In the genomic region with DNA sequence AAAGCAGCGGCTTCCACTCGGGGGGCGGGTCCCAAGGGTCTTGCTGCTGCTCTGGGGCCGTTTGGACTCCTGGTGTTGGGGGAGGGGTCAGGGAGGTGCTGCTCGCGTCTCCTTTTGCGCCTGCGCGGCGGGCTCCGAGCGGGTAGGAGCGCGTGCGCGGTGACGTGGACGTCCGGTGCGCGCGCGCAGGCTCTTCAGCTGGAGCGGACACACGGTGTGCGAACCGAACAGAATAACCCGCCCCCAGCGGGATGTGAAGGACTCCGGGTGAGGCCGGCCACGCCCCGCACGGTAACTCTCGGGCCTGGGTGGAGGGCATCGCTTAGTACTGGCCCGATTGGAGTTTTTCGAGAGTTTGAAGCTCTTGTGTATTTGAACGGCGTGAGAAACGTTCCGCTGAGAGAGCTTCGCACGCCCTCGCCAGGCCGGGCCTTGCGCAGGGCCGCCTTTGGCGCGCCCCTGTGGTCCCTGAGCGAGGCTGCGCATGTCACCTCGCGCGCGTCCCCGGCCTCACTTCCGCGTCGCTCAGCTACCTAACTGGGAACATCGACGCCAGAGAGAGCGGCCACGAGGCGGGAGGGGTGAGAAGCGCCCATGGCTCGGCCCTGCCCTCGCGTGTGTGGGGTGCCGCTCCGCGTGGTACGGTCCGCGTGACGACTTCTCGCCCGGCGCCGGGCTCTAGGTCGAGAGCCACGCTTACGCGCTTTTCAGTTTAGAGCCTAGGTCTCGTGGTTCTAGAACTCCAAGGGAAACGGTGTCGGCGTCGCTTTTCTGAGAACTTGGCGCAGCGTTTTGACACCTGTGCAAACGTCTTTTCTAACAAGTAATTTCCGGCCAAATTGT, we compare ENCODE assay signal across 1 cellular context.
TF ChIP-seq lines count a peak whose summit lies in the region.

A gene (plus strand): TSS at position 171 of the 843 bp plus-strand sequence.

TF ChIP-seq in K562, 482 proteins besides CTCF, POLR2A, EP300 and RAD21 (continued from another document and continues in another):
- TF ChIP-seq, protein P1, sequence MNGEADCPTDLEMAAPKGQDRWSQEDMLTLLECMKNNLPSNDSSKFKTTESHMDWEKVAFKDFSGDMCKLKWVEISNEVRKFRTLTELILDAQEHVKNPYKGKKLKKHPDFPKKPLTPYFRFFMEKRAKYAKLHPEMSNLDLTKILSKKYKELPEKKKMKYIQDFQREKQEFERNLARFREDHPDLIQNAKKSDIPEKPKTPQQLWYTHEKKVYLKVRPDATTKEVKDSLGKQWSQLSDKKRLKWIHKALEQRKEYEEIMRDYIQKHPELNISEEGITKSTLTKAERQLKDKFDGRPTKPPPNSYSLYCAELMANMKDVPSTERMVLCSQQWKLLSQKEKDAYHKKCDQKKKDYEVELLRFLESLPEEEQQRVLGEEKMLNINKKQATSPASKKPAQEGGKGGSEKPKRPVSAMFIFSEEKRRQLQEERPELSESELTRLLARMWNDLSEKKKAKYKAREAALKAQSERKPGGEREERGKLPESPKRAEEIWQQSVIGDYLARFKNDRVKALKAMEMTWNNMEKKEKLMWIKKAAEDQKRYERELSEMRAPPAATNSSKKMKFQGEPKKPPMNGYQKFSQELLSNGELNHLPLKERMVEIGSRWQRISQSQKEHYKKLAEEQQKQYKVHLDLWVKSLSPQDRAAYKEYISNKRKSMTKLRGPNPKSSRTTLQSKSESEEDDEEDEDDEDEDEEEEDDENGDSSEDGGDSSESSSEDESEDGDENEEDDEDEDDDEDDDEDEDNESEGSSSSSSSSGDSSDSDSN (IDR thresholded peaks at IDR 0.05; ENCODE audit: borderline replicate concordance in 1 of 2, low read depth in 2 of 2, low read length in 2 of 2), result peak in 1 of 2 experiments; percentile 74; a peak in 3 of 4 replicates
- TF ChIP-seq, protein P2, sequence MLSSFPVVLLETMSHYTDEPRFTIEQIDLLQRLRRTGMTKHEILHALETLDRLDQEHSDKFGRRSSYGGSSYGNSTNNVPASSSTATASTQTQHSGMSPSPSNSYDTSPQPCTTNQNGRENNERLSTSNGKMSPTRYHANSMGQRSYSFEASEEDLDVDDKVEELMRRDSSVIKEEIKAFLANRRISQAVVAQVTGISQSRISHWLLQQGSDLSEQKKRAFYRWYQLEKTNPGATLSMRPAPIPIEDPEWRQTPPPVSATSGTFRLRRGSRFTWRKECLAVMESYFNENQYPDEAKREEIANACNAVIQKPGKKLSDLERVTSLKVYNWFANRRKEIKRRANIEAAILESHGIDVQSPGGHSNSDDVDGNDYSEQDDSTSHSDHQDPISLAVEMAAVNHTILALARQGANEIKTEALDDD (IDR thresholded peaks at IDR 0.05), result no peak
- TF ChIP-seq, protein P3, sequence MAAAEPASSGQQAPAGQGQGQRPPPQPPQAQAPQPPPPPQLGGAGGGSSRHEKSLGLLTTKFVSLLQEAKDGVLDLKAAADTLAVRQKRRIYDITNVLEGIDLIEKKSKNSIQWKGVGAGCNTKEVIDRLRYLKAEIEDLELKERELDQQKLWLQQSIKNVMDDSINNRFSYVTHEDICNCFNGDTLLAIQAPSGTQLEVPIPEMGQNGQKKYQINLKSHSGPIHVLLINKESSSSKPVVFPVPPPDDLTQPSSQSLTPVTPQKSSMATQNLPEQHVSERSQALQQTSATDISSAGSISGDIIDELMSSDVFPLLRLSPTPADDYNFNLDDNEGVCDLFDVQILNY (CRISPR knock-in tag; IDR thresholded peaks at IDR 0.05), result peak; percentile 99
- TF ChIP-seq, protein P4, sequence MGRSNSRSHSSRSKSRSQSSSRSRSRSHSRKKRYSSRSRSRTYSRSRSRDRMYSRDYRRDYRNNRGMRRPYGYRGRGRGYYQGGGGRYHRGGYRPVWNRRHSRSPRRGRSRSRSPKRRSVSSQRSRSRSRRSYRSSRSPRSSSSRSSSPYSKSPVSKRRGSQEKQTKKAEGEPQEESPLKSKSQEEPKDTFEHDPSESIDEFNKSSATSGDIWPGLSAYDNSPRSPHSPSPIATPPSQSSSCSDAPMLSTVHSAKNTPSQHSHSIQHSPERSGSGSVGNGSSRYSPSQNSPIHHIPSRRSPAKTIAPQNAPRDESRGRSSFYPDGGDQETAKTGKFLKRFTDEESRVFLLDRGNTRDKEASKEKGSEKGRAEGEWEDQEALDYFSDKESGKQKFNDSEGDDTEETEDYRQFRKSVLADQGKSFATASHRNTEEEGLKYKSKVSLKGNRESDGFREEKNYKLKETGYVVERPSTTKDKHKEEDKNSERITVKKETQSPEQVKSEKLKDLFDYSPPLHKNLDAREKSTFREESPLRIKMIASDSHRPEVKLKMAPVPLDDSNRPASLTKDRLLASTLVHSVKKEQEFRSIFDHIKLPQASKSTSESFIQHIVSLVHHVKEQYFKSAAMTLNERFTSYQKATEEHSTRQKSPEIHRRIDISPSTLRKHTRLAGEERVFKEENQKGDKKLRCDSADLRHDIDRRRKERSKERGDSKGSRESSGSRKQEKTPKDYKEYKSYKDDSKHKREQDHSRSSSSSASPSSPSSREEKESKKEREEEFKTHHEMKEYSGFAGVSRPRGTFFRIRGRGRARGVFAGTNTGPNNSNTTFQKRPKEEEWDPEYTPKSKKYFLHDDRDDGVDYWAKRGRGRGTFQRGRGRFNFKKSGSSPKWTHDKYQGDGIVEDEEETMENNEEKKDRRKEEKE (IDR thresholded peaks at IDR 0.05; ENCODE audit: borderline replicate concordance in 1 of 2, control insufficient read depth in 1 of 2, low read depth in 2 of 2, low read length in 1 of 2), result 0 out of 4 replicates have a peak, but pooled peaks of 1 of the 2 experiments have one; percentile 78
- TF ChIP-seq POLR2B (IDR thresholded peaks at IDR 0.05; ENCODE audit: low read depth, partially characterized antibody) (peak; percentile 70), ZNF23 (CRISPR knock-in tag; IDR thresholded peaks at IDR 0.05) (no peak), PTTG1 (tag; IDR thresholded peaks at IDR 0.05; ENCODE audit: low read depth) (no peak), MAFK (IDR thresholded peaks at IDR 0.05; ENCODE audit: low read length) (no peak), ZNF696 (CRISPR knock-in tag; conservative IDR thresholded peaks at IDR 0.05) (no peak), ZBED1 (IDR thresholded peaks at IDR 0.05) (peak; percentile 79; the same call in 1 of the 2 replicates), CREB1 (IDR thresholded peaks at IDR 0.05) (peak; percentile 63), CREB1 (CRISPR knock-in tag; IDR thresholded peaks at IDR 0.05) (peak; percentile 87), RHOXF2B (CRISPR knock-in tag; conservative IDR thresholded peaks at IDR 0.05) (no peak), SUPT5H (IDR thresholded peaks at IDR 0.05) (peak; percentile 68), ZNF431 (CRISPR knock-in tag; IDR thresholded peaks at IDR 0.05) (peak; percentile 96), HMGN3 (IDR thresholded peaks at IDR 0.05; ENCODE audit: borderline replicate concordance, extremely low read depth, insufficient read length, low read depth, low read length) (peak; percentile 84), TEAD4 (IDR thresholded peaks at IDR 0.05; ENCODE audit: low read length) (peak; percentile 3; the same call in 1 of the 2 replicates), TEAD4 (CRISPR knock-in tag; IDR thresholded peaks at IDR 0.05; ENCODE audit: borderline replicate concordance) (peak; percentile 97), IRF2 (CRISPR knock-in tag; IDR thresholded peaks at IDR 0.05) (peak; percentile 94), XRCC3 (IDR thresholded peaks at IDR 0.05) (no peak)
- TF ChIP-seq, protein P5, sequence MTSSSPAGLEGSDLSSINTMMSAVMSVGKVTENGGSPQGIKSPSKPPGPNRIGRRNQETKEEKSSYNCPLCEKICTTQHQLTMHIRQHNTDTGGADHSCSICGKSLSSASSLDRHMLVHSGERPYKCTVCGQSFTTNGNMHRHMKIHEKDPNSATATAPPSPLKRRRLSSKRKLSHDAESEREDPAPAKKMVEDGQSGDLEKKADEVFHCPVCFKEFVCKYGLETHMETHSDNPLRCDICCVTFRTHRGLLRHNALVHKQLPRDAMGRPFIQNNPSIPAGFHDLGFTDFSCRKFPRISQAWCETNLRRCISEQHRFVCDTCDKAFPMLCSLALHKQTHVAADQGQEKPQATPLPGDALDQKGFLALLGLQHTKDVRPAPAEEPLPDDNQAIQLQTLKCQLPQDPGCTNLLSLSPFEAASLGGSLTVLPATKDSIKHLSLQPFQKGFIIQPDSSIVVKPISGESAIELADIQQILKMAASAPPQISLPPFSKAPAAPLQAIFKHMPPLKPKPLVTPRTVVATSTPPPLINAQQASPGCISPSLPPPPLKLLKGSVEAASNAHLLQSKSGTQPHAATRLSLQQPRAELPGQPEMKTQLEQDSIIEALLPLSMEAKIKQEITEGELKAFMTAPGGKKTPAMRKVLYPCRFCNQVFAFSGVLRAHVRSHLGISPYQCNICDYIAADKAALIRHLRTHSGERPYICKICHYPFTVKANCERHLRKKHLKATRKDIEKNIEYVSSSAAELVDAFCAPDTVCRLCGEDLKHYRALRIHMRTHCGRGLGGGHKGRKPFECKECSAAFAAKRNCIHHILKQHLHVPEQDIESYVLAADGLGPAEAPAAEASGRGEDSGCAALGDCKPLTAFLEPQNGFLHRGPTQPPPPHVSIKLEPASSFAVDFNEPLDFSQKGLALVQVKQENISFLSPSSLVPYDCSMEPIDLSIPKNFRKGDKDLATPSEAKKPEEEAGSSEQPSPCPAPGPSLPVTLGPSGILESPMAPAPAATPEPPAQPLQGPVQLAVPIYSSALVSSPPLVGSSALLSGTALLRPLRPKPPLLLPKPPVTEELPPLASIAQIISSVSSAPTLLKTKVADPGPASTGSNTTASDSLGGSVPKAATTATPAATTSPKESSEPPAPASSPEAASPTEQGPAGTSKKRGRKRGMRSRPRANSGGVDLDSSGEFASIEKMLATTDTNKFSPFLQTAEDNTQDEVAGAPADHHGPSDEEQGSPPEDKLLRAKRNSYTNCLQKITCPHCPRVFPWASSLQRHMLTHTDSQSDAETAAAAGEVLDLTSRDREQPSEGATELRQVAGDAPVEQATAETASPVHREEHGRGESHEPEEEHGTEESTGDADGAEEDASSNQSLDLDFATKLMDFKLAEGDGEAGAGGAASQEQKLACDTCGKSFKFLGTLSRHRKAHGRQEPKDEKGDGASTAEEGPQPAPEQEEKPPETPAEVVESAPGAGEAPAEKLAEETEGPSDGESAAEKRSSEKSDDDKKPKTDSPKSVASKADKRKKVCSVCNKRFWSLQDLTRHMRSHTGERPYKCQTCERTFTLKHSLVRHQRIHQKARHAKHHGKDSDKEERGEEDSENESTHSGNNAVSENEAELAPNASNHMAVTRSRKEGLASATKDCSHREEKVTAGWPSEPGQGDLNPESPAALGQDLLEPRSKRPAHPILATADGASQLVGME (CRISPR knock-in tag; IDR thresholded peaks at IDR 0.05), result peak; percentile 74; the same call in 1 of the 2 replicates
- TF ChIP-seq, protein P6, sequence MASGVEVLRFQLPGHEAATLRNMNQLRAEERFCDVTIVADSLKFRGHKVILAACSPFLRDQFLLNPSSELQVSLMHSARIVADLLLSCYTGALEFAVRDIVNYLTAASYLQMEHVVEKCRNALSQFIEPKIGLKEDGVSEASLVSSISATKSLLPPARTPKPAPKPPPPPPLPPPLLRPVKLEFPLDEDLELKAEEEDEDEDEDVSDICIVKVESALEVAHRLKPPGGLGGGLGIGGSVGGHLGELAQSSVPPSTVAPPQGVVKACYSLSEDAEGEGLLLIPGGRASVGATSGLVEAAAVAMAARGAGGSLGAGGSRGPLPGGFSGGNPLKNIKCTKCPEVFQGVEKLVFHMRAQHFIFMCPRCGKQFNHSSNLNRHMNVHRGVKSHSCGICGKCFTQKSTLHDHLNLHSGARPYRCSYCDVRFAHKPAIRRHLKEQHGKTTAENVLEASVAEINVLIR (CRISPR knock-in tag; IDR thresholded peaks at IDR 0.05), result peak; percentile 30; the same call in 1 of the 2 replicates
- TF ChIP-seq, protein P7, sequence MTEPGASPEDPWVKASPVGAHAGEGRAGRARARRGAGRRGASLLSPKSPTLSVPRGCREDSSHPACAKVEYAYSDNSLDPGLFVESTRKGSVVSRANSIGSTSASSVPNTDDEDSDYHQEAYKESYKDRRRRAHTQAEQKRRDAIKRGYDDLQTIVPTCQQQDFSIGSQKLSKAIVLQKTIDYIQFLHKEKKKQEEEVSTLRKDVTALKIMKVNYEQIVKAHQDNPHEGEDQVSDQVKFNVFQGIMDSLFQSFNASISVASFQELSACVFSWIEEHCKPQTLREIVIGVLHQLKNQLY (CRISPR knock-in tag; conservative IDR thresholded peaks at IDR 0.05), result peak in 1 of 2 experiments; percentile 97; a peak in 2 of 4 replicates
- TF ChIP-seq, protein P8, sequence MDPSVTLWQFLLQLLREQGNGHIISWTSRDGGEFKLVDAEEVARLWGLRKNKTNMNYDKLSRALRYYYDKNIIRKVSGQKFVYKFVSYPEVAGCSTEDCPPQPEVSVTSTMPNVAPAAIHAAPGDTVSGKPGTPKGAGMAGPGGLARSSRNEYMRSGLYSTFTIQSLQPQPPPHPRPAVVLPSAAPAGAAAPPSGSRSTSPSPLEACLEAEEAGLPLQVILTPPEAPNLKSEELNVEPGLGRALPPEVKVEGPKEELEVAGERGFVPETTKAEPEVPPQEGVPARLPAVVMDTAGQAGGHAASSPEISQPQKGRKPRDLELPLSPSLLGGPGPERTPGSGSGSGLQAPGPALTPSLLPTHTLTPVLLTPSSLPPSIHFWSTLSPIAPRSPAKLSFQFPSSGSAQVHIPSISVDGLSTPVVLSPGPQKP (CRISPR knock-in tag; IDR thresholded peaks at IDR 0.05), result 0 out of 2 replicates have a peak, but pooled peaks have one; percentile 18
- TF ChIP-seq, protein P9, sequence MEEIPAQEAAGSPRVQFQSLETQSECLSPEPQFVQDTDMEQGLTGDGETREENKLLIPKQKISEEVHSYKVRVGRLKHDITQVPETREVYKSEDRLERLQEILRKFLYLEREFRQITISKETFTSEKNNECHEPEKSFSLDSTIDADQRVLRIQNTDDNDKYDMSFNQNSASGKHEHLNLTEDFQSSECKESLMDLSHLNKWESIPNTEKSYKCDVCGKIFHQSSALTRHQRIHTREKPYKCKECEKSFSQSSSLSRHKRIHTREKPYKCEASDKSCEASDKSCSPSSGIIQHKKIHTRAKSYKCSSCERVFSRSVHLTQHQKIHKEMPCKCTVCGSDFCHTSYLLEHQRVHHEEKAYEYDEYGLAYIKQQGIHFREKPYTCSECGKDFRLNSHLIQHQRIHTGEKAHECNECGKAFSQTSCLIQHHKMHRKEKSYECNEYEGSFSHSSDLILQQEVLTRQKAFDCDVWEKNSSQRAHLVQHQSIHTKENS (CRISPR knock-in tag; IDR thresholded peaks at IDR 0.05), result no peak
